ENCODE assay signal across 19 cellular contexts in genomic region chr20:62027116-62027515, GRCh38. TPM values are rescaled to one million over a fixed set of nuclear protein-coding genes. Genes with fewer than 3 reads are reported as not detected.
DNase-seq lines count a peak whose midpoint lies in the region; ATAC-seq, FAIRE-seq and TF ChIP-seq lines count a peak whose summit lies in the region.
"Had no signal": no experiment of that assay in that cellular context is flagged by ENCODE, and none has a peak within 500 bp of the region (broad histone marks: within the 10 kb centered on the region; RNA-seq: fewer than 3 reads in every experiment).

No MANE protein-coding gene starts in this region.

- peaks cover 95 to 100% (median 98%) of the 10 kb centered on the region in 11 experiments for H4K20me1 ChIP-seq in BLaER1 treated with 17β-estradiol and CSF1 and Interleukin-3, amounts not matched to agents 10 nM and 100 nM

- H3K4me1 ChIP-seq in BLaER1 treated with 17β-estradiol and CSF1 and Interleukin-3, amounts not matched to agents 10 nM and 100 nM, result peaks cover 26 to 55% (median 49%) of the 10 kb centered on the region in 10 experiments
- peaks cover 2% of the 10 kb centered on the region for H3K4me1 ChIP-seq in endodermal cell (ENCODE audit: control insufficient read depth, insufficient read depth, low read length)

- no peaks in the 10 kb centered on the region for H3K9me3 Mint-ChIP-seq in endodermal cell
- no peaks in the 10 kb centered on the region for H3K9me3 Mint-ChIP-seq in neural crest cell
- H3K9me3 Mint-ChIP-seq: activated CD8-positive, alpha-beta T cell treated with anti-CD3 and anti-CD28 coated beads for 36 hours; activated naive CD8-positive, alpha-beta T cell treated with anti-CD3 and anti-CD28 coated beads, Interleukin-2, amount 10 ng/mL, durations not matched to agents 7 days and 5 days had no signal

- H3K27me3 ChIP-seq in BLaER1 treated with 17β-estradiol and CSF1 and Interleukin-3, amounts not matched to agents 10 nM and 100 nM, result no peaks in the 10 kb centered on the region
- no peaks in the 10 kb centered on the region for H3K27me3 ChIP-seq in endodermal cell (ENCODE audit: control insufficient read depth, insufficient read depth, low read length, poor library complexity, severe bottlenecking)
- H3K27me3 ChIP-seq: BE2C had no signal

- H3K27me3 Mint-ChIP-seq in endodermal cell (ENCODE audit: insufficient read depth), result no peaks in the 10 kb centered on the region
- H3K27me3 Mint-ChIP-seq in neural crest cell (ENCODE audit: low read depth), result no peaks in the 10 kb centered on the region
- H3K27me3 Mint-ChIP-seq: activated CD8-positive, alpha-beta T cell treated with anti-CD3 and anti-CD28 coated beads for 36 hours; activated naive CD8-positive, alpha-beta T cell treated with anti-CD3 and anti-CD28 coated beads, Interleukin-2, amount 10 ng/mL, durations not matched to agents 7 days and 5 days had no signal

- H3K27ac ChIP-seq in BLaER1 treated with 17β-estradiol and CSF1 and Interleukin-3, amounts not matched to agents 10 nM and 100 nM, result 0 out of 22 replicates have a peak overlapping the region, but pooled peaks of 1 of the 11 experiments have one; percentile 61
- no peak overlapping the region for H3K27ac ChIP-seq in endodermal cell (ENCODE audit: low read depth, low read length)

- ATAC-seq in HG03025 (IDR thresholded peaks at IDR 0.05; ENCODE audit: low FRiP score, unreplicated experiment), result no peak
- ATAC-seq in GM18502 (IDR thresholded peaks at IDR 0.05; ENCODE audit: poor library complexity, unreplicated experiment), result no peak
- ATAC-seq: activated CD8-positive, alpha-beta T cell treated with anti-CD3 and anti-CD28 coated beads for 36 hours had no signal

- H3K36me3 ChIP-seq in BLaER1 treated with 17β-estradiol and CSF1 and Interleukin-3, amounts not matched to agents 10 nM and 100 nM, result peaks cover 0 to 19% (median 3%) of the 10 kb centered on the region in 11 experiments; a peak in 9 of 22 replicates
- no peaks in the 10 kb centered on the region for H3K36me3 ChIP-seq in endodermal cell (ENCODE audit: control insufficient read depth, insufficient read depth, low read length)
- H3K36me3 ChIP-seq: BE2C, WERI-Rb-1 had no signal

- no peak for DNase-seq in HTR-8/SVneo (ENCODE audit: insufficient read length, low spot score)
- DNase-seq in endodermal cell, result no peak
- no peak for DNase-seq in neural crest cell (ENCODE audit: low read depth, low spot score)
- DNase-seq in cerebellum (ENCODE audit: low spot score), result no peak
- DNase-seq: activated CD8-positive, alpha-beta T cell treated with anti-CD3 and anti-CD28 coated beads for 36 hours; activated naive CD8-positive, alpha-beta T cell treated with anti-CD3 and anti-CD28 coated beads, Interleukin-2, amount 10 ng/mL, durations not matched to agents 7 days and 5 days; BE2C; GF-D8; MM.1S; NCI-H187; NCI-H226; RPMI8226; stimulated activated CD4-positive, alpha-beta T cell treated with anti-CD3 and anti-CD28 coated beads, Interleukin-4, amount 100 ng/mL, for 24 hours; WERI-Rb-1 had no signal

- peak overlapping the region; percentile 3 for H3K27ac Mint-ChIP-seq in endodermal cell
- peak overlapping the region; percentile 44 for H3K27ac Mint-ChIP-seq in neural crest cell (ENCODE audit: unreplicated experiment)
- H3K27ac Mint-ChIP-seq: activated CD8-positive, alpha-beta T cell treated with anti-CD3 and anti-CD28 coated beads for 36 hours; activated naive CD8-positive, alpha-beta T cell treated with anti-CD3 and anti-CD28 coated beads, Interleukin-2, amount 10 ng/mL, durations not matched to agents 7 days and 5 days had no signal

- peaks cover 0 to 8% (median 0%) of the 10 kb centered on the region in 11 experiments; a peak in 1 of 22 replicates for H3K9me3 ChIP-seq in BLaER1 treated with 17β-estradiol and CSF1 and Interleukin-3, amounts not matched to agents 10 nM and 100 nM (replicated peaks in 1 of 11)
- no peaks in the 10 kb centered on the region for H3K9me3 ChIP-seq in endodermal cell (ENCODE audit: control insufficient read depth, low read length)
- H3K9me3 ChIP-seq: BE2C had no signal

- WGBS in endodermal cell (ENCODE audit: insufficient coverage in 1 of 2, insufficient read length in 1 of 2), 2 experiments, result 78 to 79% methylated on average over 9 of the region's 9 CpGs

- H3K36me3 Mint-ChIP-seq in endodermal cell (ENCODE audit: low read depth), result peaks cover 15% of the 10 kb centered on the region
- no peaks in the 10 kb centered on the region for H3K36me3 Mint-ChIP-seq in neural crest cell (ENCODE audit: low read depth)

- no peak overlapping the region for H3K4me3 ChIP-seq in BLaER1 treated with 17β-estradiol and CSF1 and Interleukin-3, amounts not matched to agents 10 nM and 100 nM
- no peak overlapping the region for H3K4me3 ChIP-seq in endodermal cell (ENCODE audit: low read length)
- H3K4me3 ChIP-seq: lung, smooth muscle cell had no signal

- no peak for TF ChIP-seq CTCF in endodermal cell (conservative IDR thresholded peaks at IDR 0.05)
- TF ChIP-seq CTCF in neural crest cell (conservative IDR thresholded peaks at IDR 0.05), result no peak

- H3K4me3 Mint-ChIP-seq in endodermal cell, result no peak overlapping the region
- H3K4me3 Mint-ChIP-seq in neural crest cell, result no peak overlapping the region
- H3K4me3 Mint-ChIP-seq: activated CD8-positive, alpha-beta T cell treated with anti-CD3 and anti-CD28 coated beads for 36 hours; activated naive CD8-positive, alpha-beta T cell treated with anti-CD3 and anti-CD28 coated beads, Interleukin-2, amount 10 ng/mL, durations not matched to agents 7 days and 5 days had no signal

- H3K4me1 Mint-ChIP-seq in endodermal cell (peaks cover 46% of the 10 kb centered on the region), neural crest cell (peaks cover 72% of the 10 kb centered on the region)

- H3K9ac ChIP-seq in BLaER1 treated with 17β-estradiol and CSF1 and Interleukin-3, amounts not matched to agents 10 nM and 100 nM, result peak overlapping the region in 6 of 11 experiments; percentile 1 to 72 (median 58); a peak in 5 of 22 replicates
- H3K9ac ChIP-seq in endodermal cell (ENCODE audit: extremely low read depth, low read length, poor library complexity, severe bottlenecking), result no peak overlapping the region

- peak overlapping the region in 10 of 11 experiments; percentile 64 to 87 (median 74); a peak in 16 of 22 replicates for H3K4me2 ChIP-seq in BLaER1 treated with 17β-estradiol and CSF1 and Interleukin-3, amounts not matched to agents 10 nM and 100 nM
- H3K4me2 ChIP-seq: smooth muscle cell had no signal

- peak; percentile 83 for FAIRE-seq in HTR-8/SVneo (lab: Jason Lieb, UNC)

RNA-seq across cellular contexts. Expression of gene TAF4, which starts 38.6 kb away (rescaled TPM):
- total RNA-seq in endodermal cell (10 to 100 TPM; 25.5 to 39.9 TPM), neural crest cell (33.6 and 35.1 TPM in 2 replicates), cerebellum (18.1 TPM)
- 23.0 TPM for polyA plus RNA-seq in endodermal cell (2013, experiment 1 of 2)
- polyA plus RNA-seq in endodermal cell (2013, experiment 2 of 2), result 24.8 TPM
